16 cellular contexts compared by ENCODE assay signal in the genomic region with DNA sequence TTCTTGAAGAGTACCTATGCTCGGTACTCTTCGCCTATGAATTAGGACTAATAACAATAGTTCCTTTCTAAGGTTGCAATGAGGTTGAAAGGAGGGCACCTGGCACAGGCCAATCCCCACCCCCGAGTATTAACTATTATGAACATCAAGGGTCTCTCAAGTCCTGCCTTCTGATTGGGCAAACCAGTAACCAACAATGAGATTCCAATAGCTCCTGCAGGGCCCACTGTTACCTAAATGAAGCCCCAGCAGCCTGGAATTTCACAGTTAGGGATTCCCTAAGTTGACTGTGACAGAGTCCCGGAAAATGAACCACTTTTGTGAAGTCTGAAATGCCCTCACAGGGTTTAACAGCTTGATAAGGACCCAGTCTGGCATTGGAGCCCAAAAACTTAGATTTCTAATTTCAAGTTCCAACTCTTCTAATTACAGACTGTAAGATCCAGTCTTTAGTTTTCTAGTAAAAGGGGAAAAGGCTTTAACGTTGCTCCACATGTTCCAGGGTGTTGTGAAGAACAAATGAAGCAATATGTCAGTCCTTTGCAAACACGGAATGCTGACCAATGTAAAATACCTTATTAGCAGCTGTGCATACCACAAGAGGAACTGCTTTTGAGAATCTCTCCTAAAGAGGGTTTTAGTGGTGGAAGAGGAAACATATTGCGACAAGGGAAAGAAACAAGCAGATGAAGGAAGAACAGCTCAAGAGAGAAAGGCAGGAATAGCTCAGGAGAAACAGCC.
DNase-seq lines count a peak whose midpoint lies in the region; ATAC-seq, FAIRE-seq and TF ChIP-seq lines count a peak whose summit lies in the region.
"Had no signal": no experiment of that assay in that cellular context is flagged by ENCODE, and none has a peak within 500 bp of the region (broad histone marks: within the 10 kb centered on the region; RNA-seq: fewer than 3 reads in every experiment).

No MANE protein-coding gene starts in this region.

- no peaks in the 10 kb centered on the region for H3K9me3 ChIP-seq in lower lobe of right lung
- H3K9me3 ChIP-seq: colonic mucosa had no signal

- H3K27ac ChIP-seq in HL-60 (replicated peaks) (no peak overlapping the region), lower lobe of right lung (no peak overlapping the region)
- H3K27ac ChIP-seq: colonic mucosa had no signal

- H3K36me3 ChIP-seq in bronchial epithelial cell (ENCODE audit: control insufficient read depth, insufficient read depth, low read length) (no peaks in the 10 kb centered on the region), lower lobe of right lung (no peaks in the 10 kb centered on the region)
- H3K36me3 ChIP-seq: colonic mucosa had no signal

- H3K27ac Mint-ChIP-seq in stimulated activated naive CD8-positive, alpha-beta T cell treated with anti-CD3 and anti-CD28 coated beads, Interleukin-15, amount 100 ng/mL, for 72 hours = no peak overlapping the region
- H3K27ac Mint-ChIP-seq: activated B cell treated with CpG ODN at 0.5 μM for 24 hours; activated naive CD8-positive, alpha-beta T cell treated with anti-CD3 and anti-CD28 coated beads, Interleukin-2, amount 50 U/mL, for 24 hours had no signal

- no peaks in the 10 kb centered on the region for H3K4me1 ChIP-seq in lower lobe of right lung
- H3K4me1 ChIP-seq: colonic mucosa had no signal

- intact Hi-C loops in lower lobe of right lung (cut with DNase I) (no loop called here), posterior vena cava (cut with DNase I) (no loop called here)

- peaks cover 7% of the 10 kb centered on the region in 2 donors for H3K9me3 Mint-ChIP-seq in stimulated activated naive CD8-positive, alpha-beta T cell treated with anti-CD3 and anti-CD28 coated beads, Interleukin-15, amount 100 ng/mL, for 72 hours
- H3K9me3 Mint-ChIP-seq: activated B cell treated with CpG ODN at 0.5 μM for 24 hours; activated naive CD8-positive, alpha-beta T cell treated with anti-CD3 and anti-CD28 coated beads, Interleukin-2, amount 50 U/mL, for 24 hours had no signal

- no peak overlapping the region for H3K4me3 Mint-ChIP-seq in stimulated activated naive CD8-positive, alpha-beta T cell treated with anti-CD3 and anti-CD28 coated beads, Interleukin-15, amount 100 ng/mL, for 72 hours
- H3K4me3 Mint-ChIP-seq: activated B cell treated with CpG ODN at 0.5 μM for 24 hours; activated naive CD8-positive, alpha-beta T cell treated with anti-CD3 and anti-CD28 coated beads, Interleukin-2, amount 50 U/mL, for 24 hours had no signal

- no peak for TF ChIP-seq CTCF in HL-60 (IDR thresholded peaks at IDR 0.05; ENCODE audit: insufficient read depth, low read length)
- no peak for TF ChIP-seq CTCF in bronchial epithelial cell (IDR thresholded peaks at IDR 0.05; ENCODE audit: insufficient read depth, low read length, severe bottlenecking)
- no peak for TF ChIP-seq CTCF in lower lobe of right lung (IDR thresholded peaks at IDR 0.05)

- peak; percentile 18 for FAIRE-seq in bronchial epithelial cell (lab: Jason Lieb, UNC)

- DNase-seq in HL-60 (ENCODE audit: low read depth in 1 of 2, low spot score in 1 of 2) = peak; percentile 48 to 76
- no peak for DNase-seq in bronchial epithelial cell (ENCODE audit: low read depth)
- DNase-seq in lower lobe of right lung = no peak
- DNase-seq in DMS79 treated with DMSO at 0.1 percent for 48 hours (lab: John Stamatoyannopoulos, UW) = no peak
- no peak for DNase-seq in stimulated activated naive CD8-positive, alpha-beta T cell treated with anti-CD3 and anti-CD28 coated beads, Interleukin-15, amount 100 ng/mL, for 72 hours
- DNase-seq in posterior vena cava (ENCODE audit: low spot score) = no peak
- no peak for DNase-seq in NCI-H446 (lab: John Stamatoyannopoulos, UW)
- DNase-seq: activated B cell treated with CpG ODN at 0.5 μM for 24 hours; activated CD8-positive, alpha-beta memory T cell treated with anti-CD3 and anti-CD28 coated beads, Interleukin-2, amount 50 U/mL, for 48 hours; activated naive CD8-positive, alpha-beta T cell treated with anti-CD3 and anti-CD28 coated beads, Interleukin-2, amount 50 U/mL, for 24 hours; colonic mucosa; DMS153; IMR-90; NCI-H187 had no signal

- H3K27me3 Mint-ChIP-seq in stimulated activated naive CD8-positive, alpha-beta T cell treated with anti-CD3 and anti-CD28 coated beads, Interleukin-15, amount 100 ng/mL, for 72 hours = no peaks in the 10 kb centered on the region
- H3K27me3 Mint-ChIP-seq: activated B cell treated with CpG ODN at 0.5 μM for 24 hours; activated naive CD8-positive, alpha-beta T cell treated with anti-CD3 and anti-CD28 coated beads, Interleukin-2, amount 50 U/mL, for 24 hours had no signal

- no peaks in the 10 kb centered on the region for H3K27me3 ChIP-seq in HL-60 (ENCODE audit: insufficient read depth, poor library complexity, severe bottlenecking)
- H3K27me3 ChIP-seq in bronchial epithelial cell (ENCODE audit: control insufficient read depth, insufficient read depth, low read length) = no peaks in the 10 kb centered on the region
- no peaks in the 10 kb centered on the region for H3K27me3 ChIP-seq in lower lobe of right lung (ENCODE audit: low read depth)
- H3K27me3 ChIP-seq: colonic mucosa had no signal

- no peaks in the 10 kb centered on the region for H3K4me1 Mint-ChIP-seq in stimulated activated naive CD8-positive, alpha-beta T cell treated with anti-CD3 and anti-CD28 coated beads, Interleukin-15, amount 100 ng/mL, for 72 hours
- H3K4me1 Mint-ChIP-seq: activated B cell treated with CpG ODN at 0.5 μM for 24 hours; activated naive CD8-positive, alpha-beta T cell treated with anti-CD3 and anti-CD28 coated beads, Interleukin-2, amount 50 U/mL, for 24 hours had no signal

- no peak overlapping the region for H3K4me3 ChIP-seq in HL-60 (replicated peaks; ENCODE audit: insufficient read depth, low read length)
- H3K4me3 ChIP-seq in bronchial epithelial cell (ENCODE audit: low read depth, low read length) = no peak overlapping the region
- H3K4me3 ChIP-seq in lower lobe of right lung = no peak overlapping the region
- H3K4me3 ChIP-seq: colonic mucosa had no signal

- ATAC-seq in GM19351 (IDR thresholded peaks at IDR 0.05; ENCODE audit: unreplicated experiment) (peak; percentile 10), lower lobe of right lung (peak; percentile 68 to 73)
- no peak for ATAC-seq in stimulated activated naive CD8-positive, alpha-beta T cell treated with anti-CD3 and anti-CD28 coated beads, Interleukin-15, amount 100 ng/mL, for 72 hours
- ATAC-seq: activated naive CD8-positive, alpha-beta T cell treated with anti-CD3 and anti-CD28 coated beads, Interleukin-2, amount 50 U/mL, for 24 hours; SK-N-SH treated with all-trans-retinoic acid at 6 μM for 48 hours had no signal

Comparison
In these comparisons a context has a peak if more than half of its experiments do, and no peak if none do; other contexts are left out.
1. DNase-seq: peak in HL-60 (2 of 2); none in bronchial epithelial cell (single experiment), lower lobe of right lung (single experiment), DMS79 treated with DMSO at 0.1 percent for 48 hours (single experiment), stimulated activated naive CD8-positive, alpha-beta T cell treated with anti-CD3 and anti-CD28 coated beads, Interleukin-15, amount 100 ng/mL, for 72 hours (0 of 2), posterior vena cava (single experiment) and NCI-H446 (0 of 2).